Comparison of ENCODE assay signal across 8 cellular contexts in genomic region chr3:48466386-48467109, GRCh38. TPM values are rescaled to one million over a fixed set of nuclear protein-coding genes. Genes with fewer than 3 reads are reported as not detected.
DNase-seq lines count a peak whose midpoint lies in the region; ATAC-seq and TF ChIP-seq lines count a peak whose summit lies in the region.

No MANE protein-coding gene starts in this region.

- H2BK5ac ChIP-seq in mesendoderm (ENCODE audit: low read length): peak overlapping the region; percentile 88

- H3K4ac ChIP-seq in mesendoderm (ENCODE audit: low read depth, low read length): no peak overlapping the region

- TF ChIP-seq POLR2A in transverse colon (IDR thresholded peaks at IDR 0.05): no peak

- no peak overlapping the region for H2AK5ac ChIP-seq in mesendoderm (ENCODE audit: low read length)

- CTCF ChIA-PET in BJ (lab: Yijun Ruan, JAX): interaction anchor here (0.8 to 4.2 kb wide), 6 partner anchors 41 to 217 kb away, joined by 3 to 25 read pairs (median 4); partner anchors contain the start of gene PFKFB4

- no peaks in the 10 kb centered on the region for H3K27me3 ChIP-seq in BJ (ENCODE audit: control insufficient read depth, insufficient read depth, low read length)
- no peaks in the 10 kb centered on the region for H3K27me3 ChIP-seq in mesendoderm (ENCODE audit: insufficient read depth, low read length, poor library complexity)
- H3K27me3 ChIP-seq in transverse colon: no peaks in the 10 kb centered on the region

- peaks cover 36% of the 10 kb centered on the region for H3K36me3 ChIP-seq in BJ (ENCODE audit: control insufficient read depth, insufficient read depth, low read length)
- H3K36me3 ChIP-seq in mesendoderm (ENCODE audit: control insufficient read depth, insufficient read depth, low read length): no peaks in the 10 kb centered on the region
- no peaks in the 10 kb centered on the region for H3K36me3 ChIP-seq in transverse colon

- DNase-seq in BJ (ENCODE audit: low read depth) (no peak), RPMI8226 (peak; percentile 83), mesendoderm (no peak), transverse colon (peak; percentile 48), kidney tubule cell (ENCODE audit: low spot score) (no peak)

- H3K9me3 ChIP-seq in transverse colon: no peaks in the 10 kb centered on the region

- H3K56ac ChIP-seq in mesendoderm (ENCODE audit: low read length): peak overlapping the region; percentile 83

- H3K4me1 ChIP-seq in mesendoderm (ENCODE audit: control insufficient read depth, low read depth, low read length) (peaks cover 2% of the 10 kb centered on the region), transverse colon (peaks cover 48 to 66% (median 57%) of the 10 kb centered on the region in 4 donors)

- H3K79me2 ChIP-seq in mesendoderm (ENCODE audit: control insufficient read depth, insufficient read depth, low read length): peaks cover 1% of the 10 kb centered on the region

- H3K27ac ChIP-seq in cingulate gyrus (ENCODE audit: low read depth, low read length) (peak overlapping the region; percentile 100), mesendoderm (ENCODE audit: low read depth, low read length) (peak overlapping the region; percentile 90), transverse colon (peak overlapping the region; percentile 96 to 100 (median 99))

- TF ChIP-seq CTCF in BJ (IDR thresholded peaks at IDR 0.05; ENCODE audit: insufficient read depth, low read depth, low read length) (no peak), transverse colon (IDR thresholded peaks at IDR 0.05) (no peak)

- peak; percentile 18 for ATAC-seq in GM21423 (IDR thresholded peaks at IDR 0.05; ENCODE audit: unreplicated experiment)
- ATAC-seq in HG03565 (IDR thresholded peaks at IDR 0.05; ENCODE audit: unreplicated experiment): no peak

- no CpG with 5 or more reads among the region's 19 CpGs for WGBS in mesendoderm (ENCODE audit: extremely low coverage, insufficient coverage, low lambda C conversion rate)
- WGBS in transverse colon (ENCODE audit: low coverage in 1 of 2), 2 donors: 6 to 20% methylated on average over 1 to 11 of the region's 19 CpGs

- no peak overlapping the region for H4K5ac ChIP-seq in mesendoderm (ENCODE audit: low read length)

- peak overlapping the region; percentile 76 for H3K18ac ChIP-seq in mesendoderm (ENCODE audit: low read length)

- intact Hi-C loops in transverse colon (cut with DNase I; ENCODE audit: low total_unique reads): no loop called here

- TF ChIP-seq EP300 in transverse colon (IDR thresholded peaks at IDR 0.05; ENCODE audit: low read depth): no peak

- peak overlapping the region; percentile 60 for H3K9ac ChIP-seq in mesendoderm (ENCODE audit: low read length)

- in situ Hi-C loops in transverse colon (cut with MboI; ENCODE audit: low pct_ligation_motif_present in 1 of 4, low pct_unique_long_range_greater_than_20kb in 1 of 4, low sequenced_read_pairs in 3 of 4): loop anchor here in 1 of 4 donors (10.0 kb wide), 1 partner anchor 78 kb away; no protein-coding TSS in a partner anchor

- H3K23ac ChIP-seq in mesendoderm (ENCODE audit: low read length): peak overlapping the region; percentile 29

- H3K4me3 ChIP-seq in BJ (ENCODE audit: low read depth, low read length): peak overlapping the region; percentile 49
- H3K4me3 ChIP-seq in mesendoderm (ENCODE audit: low read length): no peak overlapping the region
- H3K4me3 ChIP-seq in transverse colon: peak overlapping the region; percentile 37 to 52 (median 46)

- H4K8ac ChIP-seq in mesendoderm (ENCODE audit: low read depth, low read length): no peak overlapping the region

- POLR2A ChIA-PET in BJ (lab: Charles Lee): no interaction called here

- no peak overlapping the region for H2BK120ac ChIP-seq in mesendoderm (ENCODE audit: low read depth, low read length)

- H3K79me1 ChIP-seq in mesendoderm (ENCODE audit: low read length): peaks cover 11% of the 10 kb centered on the region

- no peak overlapping the region for H2BK15ac ChIP-seq in mesendoderm (replicated peaks; ENCODE audit: low read depth)

- no peak overlapping the region for H3K4me2 ChIP-seq in mesendoderm (ENCODE audit: low read length)

RNA-seq across cellular contexts. Expression of gene ATRIP, which starts 20.0 kb away (rescaled TPM):
- polyA plus RNA-seq in BJ (2011; rRNA removed): 6.3 and 7.9 TPM in 2 replicates
- polyA minus RNA-seq in BJ (2011; rRNA and poly(A)+ RNA removed): 7.8 and 13.2 TPM in 2 replicates
- polyA plus RNA-seq in mesendoderm (2013, experiment 1 of 2): 15.5 TPM
- 16.0 TPM for polyA plus RNA-seq in mesendoderm (2013, experiment 2 of 2)
- total RNA-seq in transverse colon: 1 to 10 TPM; 1.8 to 4.4 (median 2.9) TPM

RNA-seq across cellular contexts. Expression of gene TMA7, which starts 26.5 kb away (rescaled TPM):
- 53.8 and 162 TPM in 2 replicates for polyA plus RNA-seq in BJ (2011; rRNA removed)
- polyA minus RNA-seq in BJ (2011; rRNA and poly(A)+ RNA removed): 9.3 and 10.4 TPM in 2 replicates
- polyA plus RNA-seq in mesendoderm (2013, experiment 1 of 2): 1,066 TPM
- polyA plus RNA-seq in mesendoderm (2013, experiment 2 of 2): 1,068 TPM
- 100 to 1,000 TPM; 115 to 279 (median 192) TPM for total RNA-seq in transverse colon

RNA-seq across cellular contexts. Expression of gene CCDC51, which starts 26.6 kb away (rescaled TPM):
- 11.6 and 14.3 TPM in 2 replicates for polyA plus RNA-seq in BJ (2011; rRNA removed)
- 6.6 and 7.9 TPM in 2 replicates for polyA minus RNA-seq in BJ (2011; rRNA and poly(A)+ RNA removed)
- 17.5 TPM for polyA plus RNA-seq in mesendoderm (2013, experiment 1 of 2)
- polyA plus RNA-seq in mesendoderm (2013, experiment 2 of 2): 16.4 TPM
- total RNA-seq in transverse colon: 10 to 100 TPM in 2 of 4 donors, 1 to 10 TPM in 2; 2.8 to 14.1 (median 8.2) TPM

RNA-seq across cellular contexts. Expression of gene PLXNB1, which starts 36.7 kb away (rescaled TPM):
- polyA plus RNA-seq in BJ (2011; rRNA removed): 15.4 and 26.3 TPM in 2 replicates
- polyA minus RNA-seq in BJ (2011; rRNA and poly(A)+ RNA removed): 22.7 and 35.9 TPM in 2 replicates
- polyA plus RNA-seq in mesendoderm (2013, experiment 1 of 2): 58.6 TPM
- 54.5 TPM for polyA plus RNA-seq in mesendoderm (2013, experiment 2 of 2)
- total RNA-seq in transverse colon: 100 to 1,000 TPM; 129 to 530 (median 245) TPM

RNA-seq across cellular contexts. Expression of gene SHISA5, which starts 37.4 kb away (rescaled TPM):
- 140 and 217 TPM in 2 replicates for polyA plus RNA-seq in BJ (2011; rRNA removed)
- 130 and 156 TPM in 2 replicates for polyA minus RNA-seq in BJ (2011; rRNA and poly(A)+ RNA removed)
- 181 TPM for polyA plus RNA-seq in mesendoderm (2013, experiment 1 of 2)
- 171 TPM for polyA plus RNA-seq in mesendoderm (2013, experiment 2 of 2)
- 10 to 100 TPM; 72.9 to 89.4 (median 80.8) TPM for total RNA-seq in transverse colon

Comparison
In these comparisons a context has a peak if more than half of its experiments do, and no peak if none do; other contexts are left out.
1. DNase-seq: peak in RPMI8226 (single experiment) and transverse colon (single experiment); none in BJ (single experiment), mesendoderm (single experiment) and kidney tubule cell (single experiment).
2. Peak in every context shown above with its lines, with median percentiles within 50 percentile points of each other: H3K27ac ChIP-seq.